In the genomic region with DNA sequence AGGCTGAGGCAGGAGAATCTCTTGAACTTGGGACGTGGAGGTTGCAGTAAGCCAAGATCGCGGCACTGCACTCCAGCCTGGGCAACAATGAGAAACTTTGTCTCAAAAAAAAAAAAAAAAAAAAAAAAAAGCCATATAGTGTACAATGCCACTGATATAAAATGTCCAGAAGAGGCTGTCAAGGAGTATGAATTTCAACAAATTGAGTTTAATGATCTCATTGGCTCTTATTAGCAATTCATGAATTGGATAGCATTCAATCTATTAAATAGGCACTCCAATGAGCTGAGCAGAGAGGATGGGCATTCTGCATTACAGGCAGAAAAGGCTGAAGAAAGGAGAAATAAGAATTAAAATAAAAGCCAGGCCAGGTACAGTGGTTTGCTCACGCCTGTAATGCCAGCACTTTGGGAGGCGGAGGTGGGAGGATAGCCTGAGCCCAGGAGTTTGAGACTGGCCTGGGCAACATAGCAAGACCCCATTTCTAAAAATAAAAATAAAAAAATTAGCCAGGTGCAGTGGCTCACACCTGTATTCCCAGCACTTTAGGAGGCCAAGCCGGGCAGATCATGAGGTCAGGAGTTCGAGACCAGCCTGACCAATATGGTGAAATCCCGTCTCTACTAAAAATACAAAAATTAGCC, we compare ENCODE assay signal across 7 cellular contexts. TPM values are rescaled to one million over a fixed set of nuclear protein-coding genes. Genes with fewer than 3 reads are reported as not detected.
DNase-seq lines count a peak whose midpoint lies in the region; ATAC-seq and TF ChIP-seq lines count a peak whose summit lies in the region.

No MANE protein-coding gene starts in this region.

- peak overlapping the region; percentile 77 for H3K4me3 Mint-ChIP-seq in activated CD4-positive, alpha-beta memory T cell treated with anti-CD3 and anti-CD28 coated beads, Interleukin-2, amount 10 ng/mL, durations not matched to agents 7 days and 5 days
- H3K4me3 Mint-ChIP-seq in stimulated activated naive B cell treated with anti-CD40 and anti-IgM and Interleukin-4, amounts not matched to agents 10 μg/mL and 1 μg/mL and 100 μg/mL, for 72 hours, result peak overlapping the region; percentile 85 to 88

- no peaks in the 10 kb centered on the region for H3K9me3 Mint-ChIP-seq in activated CD4-positive, alpha-beta memory T cell treated with anti-CD3 and anti-CD28 coated beads, Interleukin-2, amount 10 ng/mL, durations not matched to agents 7 days and 5 days
- no peaks in the 10 kb centered on the region for H3K9me3 Mint-ChIP-seq in stimulated activated naive B cell treated with anti-CD40 and anti-IgM and Interleukin-4, amounts not matched to agents 10 μg/mL and 1 μg/mL and 100 μg/mL, for 72 hours

- H3K36me3 Mint-ChIP-seq in activated CD4-positive, alpha-beta memory T cell treated with anti-CD3 and anti-CD28 coated beads, Interleukin-2, amount 10 ng/mL, durations not matched to agents 7 days and 5 days (ENCODE audit: low read depth), result peaks cover 12% of the 10 kb centered on the region
- H3K36me3 Mint-ChIP-seq in stimulated activated naive B cell treated with anti-CD40 and anti-IgM and Interleukin-4, amounts not matched to agents 10 μg/mL and 1 μg/mL and 100 μg/mL, for 72 hours, result peaks cover 2 to 7% of the 10 kb centered on the region in 2 donors

- ATAC-seq in stimulated activated naive B cell treated with anti-CD40 and anti-IgM and Interleukin-4, amounts not matched to agents 10 μg/mL and 1 μg/mL and 100 μg/mL, for 72 hours (replicated peaks), result no peak
- ATAC-seq in GM18519 (IDR thresholded peaks at IDR 0.05; ENCODE audit: low FRiP score, unreplicated experiment), result no peak

- H3K27ac Mint-ChIP-seq in activated CD4-positive, alpha-beta memory T cell treated with anti-CD3 and anti-CD28 coated beads, Interleukin-2, amount 10 ng/mL, durations not matched to agents 7 days and 5 days, result peak overlapping the region; percentile 82
- peak overlapping the region; percentile 93 for H3K27ac Mint-ChIP-seq in stimulated activated naive B cell treated with anti-CD40 and anti-IgM and Interleukin-4, amounts not matched to agents 10 μg/mL and 1 μg/mL and 100 μg/mL, for 72 hours

- H3K9me3 ChIP-seq in iPS-18c (ENCODE audit: control insufficient read depth, insufficient read depth, low read length), result no peaks in the 10 kb centered on the region

- POLR2A ChIA-PET in HEK293T (lab: Yijun Ruan, JAX), result interaction anchor here (0.6 to 4.4 kb wide), 10 partner anchors 12 to 155 kb away, joined by 3 to 27 read pairs (median 4); partner anchors contain the start of genes GADD45B and TIMM13
- POLR2A ChIA-PET in activated CD4-positive, alpha-beta memory T cell treated with anti-CD3 and anti-CD28 coated beads, Interleukin-2, amount 10 ng/mL, durations not matched to agents 7 days and 5 days (lab: Charles Lee), result interaction anchor here (0.9 to 4.8 kb wide), 13 partner anchors 20 to 326 kb away, joined by 3 to 53 read pairs (median 4); partner anchors contain the start of genes AP3D1, GADD45B, SGTA and TIMM13

- DNase-seq in HEK293T (ENCODE audit: extremely low spot score) (no peak), SHP77 (lab: John Stamatoyannopoulos, UW) (no peak), GF-D8 (lab: John Stamatoyannopoulos, UW) (no peak)
- DNase-seq in activated CD4-positive, alpha-beta memory T cell treated with anti-CD3 and anti-CD28 coated beads, Interleukin-2, amount 10 ng/mL, durations not matched to agents 7 days and 5 days, result no peak
- DNase-seq in stimulated activated naive B cell treated with anti-CD40 and anti-IgM and Interleukin-4, amounts not matched to agents 10 μg/mL and 1 μg/mL and 100 μg/mL, for 72 hours, result no peak

- H3K4me3 ChIP-seq in iPS-18c (ENCODE audit: insufficient read depth, low read depth, low read length), result 0 out of 2 replicates have a peak overlapping the region, but pooled peaks have one; percentile 25

- H3K27me3 Mint-ChIP-seq in activated CD4-positive, alpha-beta memory T cell treated with anti-CD3 and anti-CD28 coated beads, Interleukin-2, amount 10 ng/mL, durations not matched to agents 7 days and 5 days, result no peaks in the 10 kb centered on the region
- H3K27me3 Mint-ChIP-seq in stimulated activated naive B cell treated with anti-CD40 and anti-IgM and Interleukin-4, amounts not matched to agents 10 μg/mL and 1 μg/mL and 100 μg/mL, for 72 hours, result peaks cover 0 to 16% of the 10 kb centered on the region in 2 donors

- H3K4me1 Mint-ChIP-seq in activated CD4-positive, alpha-beta memory T cell treated with anti-CD3 and anti-CD28 coated beads, Interleukin-2, amount 10 ng/mL, durations not matched to agents 7 days and 5 days, result peaks cover 40% of the 10 kb centered on the region
- H3K4me1 Mint-ChIP-seq in stimulated activated naive B cell treated with anti-CD40 and anti-IgM and Interleukin-4, amounts not matched to agents 10 μg/mL and 1 μg/mL and 100 μg/mL, for 72 hours, result peaks cover 28 to 62% of the 10 kb centered on the region in 2 donors

- CTCF ChIA-PET in HEK293T (lab: Yijun Ruan, JAX), result interaction anchor here (1.5 kb wide), 1 partner anchor 154 kb away, joined by 3 read pairs; no protein-coding TSS in a partner anchor
- CTCF ChIA-PET in activated CD4-positive, alpha-beta memory T cell treated with anti-CD3 and anti-CD28 coated beads, Interleukin-2, amount 10 ng/mL, durations not matched to agents 7 days and 5 days (lab: Charles Lee), result interaction anchor here (0.9 to 2.4 kb wide), 8 partner anchors 16 to 302 kb away, joined by 3 to 24 read pairs (median 6); partner anchors contain the start of gene GADD45B

TF ChIP-seq in HEK293T, 16 proteins besides CTCF, POLR2A, EP300 and RAD21:
- TF ChIP-seq SUZ12 (IDR thresholded peaks at IDR 0.05) (no peak), SP1 (IDR thresholded peaks at IDR 0.05) (no peak), NFRKB (IDR thresholded peaks at IDR 0.05) (no peak), HDGF (IDR thresholded peaks at IDR 0.05; ENCODE audit: borderline replicate concordance) (no peak), L3MBTL2 (conservative IDR thresholded peaks at IDR 0.05) (no peak), ZNF384 (IDR thresholded peaks at IDR 0.05) (peak; percentile 28; the same call in 1 of the 2 replicates)

RNA-seq across cellular contexts. Expression of gene LMNB2, which starts 0.8 kb away (rescaled TPM):
- total RNA-seq in activated CD4-positive, alpha-beta memory T cell treated with anti-CD3 and anti-CD28 coated beads, Interleukin-2, amount 10 ng/mL, durations not matched to agents 7 days and 5 days, result 10 to 100 TPM; 92.9 to 96.6 TPM

RNA-seq across cellular contexts. Expression of gene GADD45B, which starts 18.4 kb away (rescaled TPM):
- 10 to 100 TPM; 52.2 to 54.3 TPM for total RNA-seq in activated CD4-positive, alpha-beta memory T cell treated with anti-CD3 and anti-CD28 coated beads, Interleukin-2, amount 10 ng/mL, durations not matched to agents 7 days and 5 days

RNA-seq across cellular contexts. Expression of gene TIMM13, which starts 30.1 kb away (rescaled TPM):
- 10 to 100 TPM; 44.5 to 47.4 TPM for total RNA-seq in activated CD4-positive, alpha-beta memory T cell treated with anti-CD3 and anti-CD28 coated beads, Interleukin-2, amount 10 ng/mL, durations not matched to agents 7 days and 5 days
